Comparison of ENCODE assay signal across 13 cellular contexts in genomic region chr14:22478670-22479069, GRCh38.
DNase-seq lines count a peak whose midpoint lies in the region; ATAC-seq, FAIRE-seq and TF ChIP-seq lines count a peak whose summit lies in the region.
"Had no signal": no experiment of that assay in that cellular context is flagged by ENCODE, and none has a peak within 500 bp of the region (broad histone marks: within the 10 kb centered on the region; RNA-seq: fewer than 3 reads in every experiment).

No MANE protein-coding gene starts in this region.

- no peak overlapping the region for H3K4me3 ChIP-seq in CD8-positive, alpha-beta T cell (ENCODE audit: low read depth, low read length)
- no peak overlapping the region for H3K4me3 ChIP-seq in HAP-1
- no peak overlapping the region for H3K4me3 ChIP-seq in naive thymus-derived CD4-positive, alpha-beta T cell (ENCODE audit: low read length)
- H3K4me3 ChIP-seq in aorta (ENCODE audit: low read length in 2 of 2) = no peak overlapping the region

- peak overlapping the region; percentile 50 for H3K4me3 Mint-ChIP-seq in CD8-positive, alpha-beta T cell
- H3K4me3 Mint-ChIP-seq in activated CD8-positive, alpha-beta T cell treated with anti-CD3 and anti-CD28 coated beads for 36 hours = peak overlapping the region; percentile 70
- H3K4me3 Mint-ChIP-seq in naive thymus-derived CD4-positive, alpha-beta T cell = peak overlapping the region in 9 of 10 donors; percentile 47 to 86 (median 81)

- POLR2A ChIA-PET in CD8-positive, alpha-beta T cell (lab: Charles Lee) = interaction anchor here (1.0 kb wide), 1 partner anchor 426 kb away, joined by 3 read pairs; no protein-coding TSS in a partner anchor
- POLR2A ChIA-PET in activated CD8-positive, alpha-beta T cell treated with anti-CD3 and anti-CD28 coated beads for 36 hours (lab: Charles Lee) = interaction anchor here (0.7 kb wide), 1 partner anchor 22 kb away, joined by 3 read pairs; no protein-coding TSS in a partner anchor
- POLR2A ChIA-PET in naive thymus-derived CD4-positive, alpha-beta T cell (lab: Charles Lee) = interaction anchor here (0.6 to 5.7 kb wide), 3 partner anchors 14 to 585 kb away, joined by 3 to 31 read pairs (median 3); no protein-coding TSS in a partner anchor

- CTCF ChIA-PET in CD8-positive, alpha-beta T cell (lab: Charles Lee) = no interaction called here
- CTCF ChIA-PET in activated CD8-positive, alpha-beta T cell treated with anti-CD3 and anti-CD28 coated beads for 36 hours (lab: Charles Lee) = no interaction called here
- CTCF ChIA-PET in naive thymus-derived CD4-positive, alpha-beta T cell (lab: Charles Lee) = no interaction called here

- H3K27ac Mint-ChIP-seq in CD8-positive, alpha-beta T cell = peak overlapping the region; percentile 45
- H3K27ac Mint-ChIP-seq in activated CD8-positive, alpha-beta T cell treated with anti-CD3 and anti-CD28 coated beads for 36 hours = peak overlapping the region; percentile 81
- H3K27ac Mint-ChIP-seq in naive thymus-derived CD4-positive, alpha-beta T cell = peak overlapping the region in 4 of 9 donors; percentile 33 to 85 (median 50)

- ATAC-seq in CD8-positive, alpha-beta T cell = no peak
- ATAC-seq in activated CD8-positive, alpha-beta T cell treated with anti-CD3 and anti-CD28 coated beads for 36 hours = no peak
- ATAC-seq in naive thymus-derived CD4-positive, alpha-beta T cell = no peak
- no peak for ATAC-seq in GM18907 (IDR thresholded peaks at IDR 0.05; ENCODE audit: unreplicated experiment)
- no peak for ATAC-seq in aorta (ENCODE audit: low FRiP score)
- ATAC-seq: effector memory CD8-positive, alpha-beta T cell had no signal

- no peaks in the 10 kb centered on the region for H3K27me3 ChIP-seq in CD8-positive, alpha-beta T cell (ENCODE audit: insufficient read depth, low read length)
- no peaks in the 10 kb centered on the region for H3K27me3 ChIP-seq in HAP-1 (ENCODE audit: low read depth)
- H3K27me3 ChIP-seq in naive thymus-derived CD4-positive, alpha-beta T cell (ENCODE audit: control insufficient read depth in 2 of 2, insufficient read depth in 2 of 2, low read length in 2 of 2) = no peaks in the 10 kb centered on the region
- H3K27me3 ChIP-seq in aorta (ENCODE audit: control insufficient read depth in 1 of 2, insufficient read depth in 2 of 2, low read length in 1 of 2) = peaks cover 0 to 3% of the 10 kb centered on the region in 2 donors

- H3K27ac ChIP-seq in CD8-positive, alpha-beta T cell (ENCODE audit: low read depth, low read length) = no peak overlapping the region
- no peak overlapping the region for H3K27ac ChIP-seq in naive thymus-derived CD4-positive, alpha-beta T cell (ENCODE audit: low read depth, low read length)
- H3K27ac ChIP-seq in aorta (ENCODE audit: low read depth in 1 of 2, low read length in 2 of 2) = no peak overlapping the region

- H3K4me1 Mint-ChIP-seq in CD8-positive, alpha-beta T cell (ENCODE audit: low read depth) = no peaks in the 10 kb centered on the region
- H3K4me1 Mint-ChIP-seq in activated CD8-positive, alpha-beta T cell treated with anti-CD3 and anti-CD28 coated beads for 36 hours (ENCODE audit: low read depth) = no peaks in the 10 kb centered on the region
- H3K4me1 Mint-ChIP-seq in naive thymus-derived CD4-positive, alpha-beta T cell = peaks cover 0 to 38% (median 0%) of the 10 kb centered on the region in 7 donors

- no peaks in the 10 kb centered on the region for H3K4me1 ChIP-seq in CD8-positive, alpha-beta T cell (ENCODE audit: insufficient read depth, low read length)
- H3K4me1 ChIP-seq in HAP-1 (peaks cover 68% of the 10 kb centered on the region), aorta (ENCODE audit: control insufficient read depth in 1 of 2, insufficient read depth in 2 of 2, low read length in 2 of 2) (peaks cover 0 to 6% of the 10 kb centered on the region in 2 donors)
- no peaks in the 10 kb centered on the region for H3K4me1 ChIP-seq in naive thymus-derived CD4-positive, alpha-beta T cell (ENCODE audit: control insufficient read depth in 2 of 2, insufficient read depth in 2 of 2, low read length in 2 of 2)

- no peaks in the 10 kb centered on the region for H3K9me3 Mint-ChIP-seq in CD8-positive, alpha-beta T cell
- no peaks in the 10 kb centered on the region for H3K9me3 Mint-ChIP-seq in activated CD8-positive, alpha-beta T cell treated with anti-CD3 and anti-CD28 coated beads for 36 hours
- no peaks in the 10 kb centered on the region for H3K9me3 Mint-ChIP-seq in naive thymus-derived CD4-positive, alpha-beta T cell
- H3K9me3 Mint-ChIP-seq: effector memory CD8-positive, alpha-beta T cell had no signal

- no peak for TF ChIP-seq CTCF in CD8-positive, alpha-beta T cell (IDR thresholded peaks at IDR 0.05)
- no peak for TF ChIP-seq CTCF in activated CD8-positive, alpha-beta T cell treated with anti-CD3 and anti-CD28 coated beads for 36 hours (IDR thresholded peaks at IDR 0.05)

- H3K36me3 ChIP-seq in CD8-positive, alpha-beta T cell (ENCODE audit: insufficient read depth, low read length) = no peaks in the 10 kb centered on the region
- H3K36me3 ChIP-seq in HAP-1 (replicated peaks) (no peaks in the 10 kb centered on the region), aorta (ENCODE audit: control insufficient read depth in 1 of 2, insufficient read depth in 2 of 2, low read length in 1 of 2) (no peaks in the 10 kb centered on the region)
- no peaks in the 10 kb centered on the region for H3K36me3 ChIP-seq in naive thymus-derived CD4-positive, alpha-beta T cell (ENCODE audit: control insufficient read depth in 2 of 3, insufficient read depth in 3 of 3, low read length in 3 of 3)

- H3K36me3 Mint-ChIP-seq in CD8-positive, alpha-beta T cell = no peaks in the 10 kb centered on the region
- peaks cover 12% of the 10 kb centered on the region for H3K36me3 Mint-ChIP-seq in activated CD8-positive, alpha-beta T cell treated with anti-CD3 and anti-CD28 coated beads for 36 hours (ENCODE audit: low read depth)
- H3K36me3 Mint-ChIP-seq in naive thymus-derived CD4-positive, alpha-beta T cell = peaks cover 0 to 8% (median 4%) of the 10 kb centered on the region in 5 donors

- in situ Hi-C loops in HAP-1 (cut with MboI; ENCODE audit: low sequenced_read_pairs) = no loop called here

- no peaks in the 10 kb centered on the region for H3K27me3 Mint-ChIP-seq in CD8-positive, alpha-beta T cell (ENCODE audit: low read depth)
- H3K27me3 Mint-ChIP-seq in activated CD8-positive, alpha-beta T cell treated with anti-CD3 and anti-CD28 coated beads for 36 hours = no peaks in the 10 kb centered on the region
- no peaks in the 10 kb centered on the region for H3K27me3 Mint-ChIP-seq in naive thymus-derived CD4-positive, alpha-beta T cell
- H3K27me3 Mint-ChIP-seq: effector memory CD8-positive, alpha-beta T cell had no signal

- DNase-seq in CD8-positive, alpha-beta T cell = no peak
- DNase-seq in HAP-1 (ENCODE audit: low spot score in 2 of 2) = peak; percentile 87 to 90
- DNase-seq in activated CD8-positive, alpha-beta T cell treated with anti-CD3 and anti-CD28 coated beads for 36 hours = no peak
- no peak for DNase-seq in naive thymus-derived CD4-positive, alpha-beta T cell
- no peak for DNase-seq in GM19239 (ENCODE audit: insufficient read length, low spot score)
- no peak for DNase-seq in AG20443 (ENCODE audit: low spot score)
- DNase-seq in aorta = no peak
- DNase-seq: activated gamma-delta T cell treated with Interleukin-2 at 50 U/mL for 16 hours; effector memory CD8-positive, alpha-beta T cell; KG1; stimulated activated naive CD4-positive, alpha-beta T cell had no signal

- WGBS in aorta, 2 donors = 21 to 32% methylated on average over 3 of the region's 3 CpGs

- intact Hi-C loops in CD8-positive, alpha-beta T cell (cut with DNase I, micrococcal nuclease) = no loop called here
- intact Hi-C loops in activated CD8-positive, alpha-beta T cell treated with anti-CD3 and anti-CD28 coated beads for 36 hours (cut with micrococcal nuclease) = loop anchor here (5.0 to 10.0 kb wide), 2 partner anchors 91 to 154 kb away; no protein-coding TSS in a partner anchor
- intact Hi-C loops in naive thymus-derived CD4-positive, alpha-beta T cell (cut with micrococcal nuclease) = no loop called here
- intact Hi-C loops in aorta (cut with DNase I) = loop anchor here in 1 of 2 donors (10.0 kb wide), 1 partner anchor 164 kb away; no protein-coding TSS in a partner anchor

- no peaks in the 10 kb centered on the region for H3K9me3 ChIP-seq in CD8-positive, alpha-beta T cell (ENCODE audit: low read length)
- H3K9me3 ChIP-seq in HAP-1 (no peaks in the 10 kb centered on the region), aorta (ENCODE audit: control insufficient read depth, low read length) (no peaks in the 10 kb centered on the region)
- H3K9me3 ChIP-seq in naive thymus-derived CD4-positive, alpha-beta T cell (ENCODE audit: control insufficient read depth in 2 of 3, low read length in 3 of 3) = no peaks in the 10 kb centered on the region

- FAIRE-seq in GM19239 (lab: Jason Lieb, UNC) = no peak
- FAIRE-seq: TTC549 had no signal

Comparison
In these comparisons a context has a peak if more than half of its experiments do, and no peak if none do; other contexts are left out.
1. DNase-seq: peak in HAP-1 (2 of 2); none in CD8-positive, alpha-beta T cell (0 of 7), activated CD8-positive, alpha-beta T cell treated with anti-CD3 and anti-CD28 coated beads for 36 hours (single experiment), naive thymus-derived CD4-positive, alpha-beta T cell (0 of 9), GM19239 (single experiment), AG20443 (single experiment) and aorta (0 of 2).
2. Peak in every context shown above with its lines, with median percentiles within 50 percentile points of each other: H3K4me3 Mint-ChIP-seq.